ENCODE assay signal across 19 cellular contexts in the genomic region with DNA sequence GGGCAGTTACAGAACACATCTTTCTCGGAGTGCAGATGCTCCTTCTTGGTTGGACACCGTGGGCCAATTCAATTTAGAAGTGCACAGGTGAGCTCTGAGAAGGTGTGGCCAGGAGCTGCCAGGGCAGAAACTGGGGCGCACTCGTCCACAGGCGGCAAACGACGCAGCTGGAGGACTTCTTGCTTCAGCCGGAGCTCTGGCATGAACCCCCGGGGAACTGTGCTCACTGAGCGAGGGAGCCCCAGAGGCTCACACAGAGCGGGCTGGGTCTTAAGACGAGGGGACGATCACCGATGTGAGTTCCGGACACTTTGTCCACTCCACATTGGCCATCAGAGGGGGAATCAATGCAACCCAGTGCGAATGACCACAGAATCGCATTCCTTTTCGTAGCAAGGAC.
A peak's percentile ranks its signal among the peaks of the same experiment; 100 is the strongest.
DNase-seq lines count a peak whose midpoint lies in the region; ATAC-seq, FAIRE-seq and TF ChIP-seq lines count a peak whose summit lies in the region.
"Had no signal": no experiment of that assay in that cellular context is flagged by ENCODE, and none has a peak within 500 bp of the region (broad histone marks: within the 10 kb centered on the region; RNA-seq: fewer than 3 reads in every experiment).

No MANE protein-coding gene starts in this region.

- no peak overlapping the region for H2BK120ac ChIP-seq in H1 (replicated peaks; ENCODE audit: low read depth, low read length)

- H3K14ac ChIP-seq in H1 (ENCODE audit: insufficient read length): no peak overlapping the region

- no peak for TF ChIP-seq RAD21 in H1 (IDR thresholded peaks at IDR 0.05 in 1 of 2, conservative IDR thresholded peaks at IDR 0.05 in 1 of 2; ENCODE audit: low read depth in 2 of 2, low read length in 2 of 2)

- no peak for TF ChIP-seq EP300 in H1 (IDR thresholded peaks at IDR 0.05; ENCODE audit: borderline replicate concordance in 1 of 2, low read depth in 2 of 2, low read length in 2 of 2)

- H2BK12ac ChIP-seq in H1 (ENCODE audit: low read depth, low read length): no peak overlapping the region

- intact Hi-C loops in aorta (cut with DNase I): no loop called here

- no peaks in the 10 kb centered on the region for H3K79me2 ChIP-seq in H1 (ENCODE audit: control insufficient read depth in 1 of 2, insufficient read depth in 2 of 2, low read length in 2 of 2)

- TF ChIP-seq CTCF in H1 (IDR thresholded peaks at IDR 0.05; ENCODE audit: control extremely low read depth in 1 of 3, insufficient read depth in 1 of 3, low read depth in 1 of 3, low read length in 3 of 3) (no peak), nephron progenitor cell (IDR thresholded peaks at IDR 0.05) (no peak)

- peak overlapping the region; percentile 59 for H3K27ac Mint-ChIP-seq in nephron progenitor cell
- H3K27ac Mint-ChIP-seq: GM23338, HFFc6 had no signal

- 93% methylated on average over 16 of the region's 18 CpGs; no CpG with 5 or more reads in 1 of the 2 experiments for WGBS in H1 (ENCODE audit: extremely low coverage in 1 of 2, insufficient coverage in 1 of 2, insufficient read length in 1 of 2, insufficient replicate concordance in 2 of 2, low coverage in 1 of 2, low lambda C conversion rate in 2 of 2, missing lambda C conversion rate in 1 of 2), 2 experiments
- WGBS in aorta, 2 donors: 91 to 93% methylated on average over 18 of the region's 18 CpGs

- TF ChIP-seq POLR2A in H1 (IDR thresholded peaks at IDR 0.05; ENCODE audit: control extremely low read depth in 1 of 2, low read depth in 2 of 2, low read length in 2 of 2): no peak

- POLR2A ChIA-PET in H1 (lab: Charles Lee; ENCODE audit: partially characterized antibody): no interaction called here

- H3K36me3 Mint-ChIP-seq in nephron progenitor cell (ENCODE audit: low read depth): peaks cover 44% of the 10 kb centered on the region

- peak overlapping the region; percentile 6; the same call in 1 of the 2 replicates for H4K8ac ChIP-seq in H1 (ENCODE audit: extremely low read depth, insufficient read depth, low read length)

- no peak overlapping the region for H2BK15ac ChIP-seq in H1 (ENCODE audit: low read length)

- ATAC-seq in aorta (ENCODE audit: low FRiP score) (peak; percentile 12), HG02642 (IDR thresholded peaks at IDR 0.05; ENCODE audit: poor library complexity, unreplicated experiment) (no peak)
- ATAC-seq: GM23338 had no signal

- no peaks in the 10 kb centered on the region for H3K36me3 ChIP-seq in H1 (ENCODE audit: control insufficient read depth in 2 of 4, insufficient read depth in 4 of 4, low read length in 3 of 4)
- peaks cover 0 to 6% of the 10 kb centered on the region in 2 donors for H3K36me3 ChIP-seq in aorta (ENCODE audit: control insufficient read depth in 1 of 2, insufficient read depth in 2 of 2, low read length in 1 of 2)
- H3K36me3 ChIP-seq: HAP-1 had no signal

- no peak overlapping the region for H3K18ac ChIP-seq in H1 (ENCODE audit: extremely low read depth, low read length)

- H4K91ac ChIP-seq in H1 (replicated peaks; ENCODE audit: insufficient read length, low read length): no peak overlapping the region

- no peak overlapping the region for H2AFZ ChIP-seq in H1 (ENCODE audit: low read length)
- H2AFZ ChIP-seq: GM23338 had no signal

- H2BK5ac ChIP-seq in H1 (ENCODE audit: low read depth, low read length): no peak overlapping the region

- CTCF ChIA-PET in H1 (lab: Charles Lee; ENCODE audit: partially characterized antibody): interaction anchor here (2.0 to 2.5 kb wide), 2 partner anchors 45 to 513 kb away, joined by 5 to 9 read pairs; no protein-coding TSS in a partner anchor

- DNase-seq in H1 (ENCODE audit: low read depth in 1 of 2, low spot score in 2 of 2) (no peak), nephron progenitor cell (no peak), aorta (no peak), NCI-H524 treated with DMSO at 0.1 percent for 48 hours (lab: John Stamatoyannopoulos, UW) (no peak), frontal cortex (ENCODE audit: low spot score in 2 of 2) (no peak)
- DNase-seq: C1 segment of cervical spinal cord; Calu3; CD4-positive, alpha-beta memory T cell; COR-L47; DMS53; DMS79 treated with DMSO at 0.1 percent for 48 hours; GF-D8; HFFc6 had no signal

- H3K79me1 ChIP-seq in H1 (ENCODE audit: low read depth, low read length): no peaks in the 10 kb centered on the region

- H3K23ac ChIP-seq in H1 (ENCODE audit: insufficient read length): no peak overlapping the region

- peaks cover 2% of the 10 kb centered on the region for H3K27me3 Mint-ChIP-seq in nephron progenitor cell (ENCODE audit: low read depth, poor library complexity)
- H3K27me3 Mint-ChIP-seq: CD4-positive, alpha-beta memory T cell had no signal

- H3K23me2 ChIP-seq in H1 (ENCODE audit: low read depth, low read length): no peaks in the 10 kb centered on the region

- H3K9me3 ChIP-seq in H1 (ENCODE audit: insufficient read depth in 2 of 2, low read depth in 1 of 2, low read length in 1 of 2) (no peaks in the 10 kb centered on the region), aorta (ENCODE audit: control insufficient read depth, low read length) (no peaks in the 10 kb centered on the region)
- H3K9me3 ChIP-seq: HAP-1 had no signal

- no peak overlapping the region for H3K56ac ChIP-seq in H1 (replicated peaks; ENCODE audit: insufficient read length, low read depth, low read length)

- H3K4me3 ChIP-seq in H1 (ENCODE audit: extremely low read depth in 1 of 4, insufficient read depth in 2 of 4, low read depth in 3 of 4, low read length in 4 of 4) (no peak overlapping the region), aorta (ENCODE audit: low read length in 2 of 2) (no peak overlapping the region)
- H3K4me3 ChIP-seq: GM23338, HAP-1 had no signal

- no peak overlapping the region for H4K5ac ChIP-seq in H1 (ENCODE audit: insufficient read length, low read depth, low read length)

- no peak overlapping the region for H2AK5ac ChIP-seq in H1 (ENCODE audit: low read depth, low read length)

- H2BK20ac ChIP-seq in H1 (ENCODE audit: low read length): no peak overlapping the region

- H3K4ac ChIP-seq in H1 (replicated peaks; ENCODE audit: insufficient read length, low read depth, low read length): no peak overlapping the region

- peaks cover 14% of the 10 kb centered on the region for H3K4me1 Mint-ChIP-seq in nephron progenitor cell
- H3K4me1 Mint-ChIP-seq: GM23338 had no signal

- no peaks in the 10 kb centered on the region for H4K20me1 ChIP-seq in H1 (replicated peaks in 1 of 2; ENCODE audit: control insufficient read depth in 1 of 2, insufficient read depth in 2 of 2, low read length in 2 of 2)

- H3K9ac ChIP-seq in H1 (replicated peaks in 1 of 4; ENCODE audit: extremely low read depth in 1 of 4, low read depth in 3 of 4, low read length in 3 of 4): no peak overlapping the region

- FAIRE-seq in H1 (lab: Jason Lieb, UNC): no peak
- no peak for FAIRE-seq in frontal cortex (lab: Jason Lieb, UNC)
- FAIRE-seq: GM12891, GM18507, H54 had no signal

- H3K4me2 ChIP-seq in H1 (ENCODE audit: insufficient read depth in 1 of 2, low read depth in 2 of 2, low read length in 2 of 2): no peak overlapping the region
- H3K4me2 ChIP-seq: GM23338 had no signal

- H3K27ac ChIP-seq in H1 (ENCODE audit: low read depth, low read length) (no peak overlapping the region), aorta (ENCODE audit: low read depth in 1 of 2, low read length in 2 of 2) (no peak overlapping the region)

- H3K4me1 ChIP-seq in H1 (replicated peaks in 1 of 4; ENCODE audit: control insufficient read depth in 3 of 4, insufficient read depth in 4 of 4, low read length in 3 of 4): no peaks in the 10 kb centered on the region
- H3K4me1 ChIP-seq in aorta (ENCODE audit: control insufficient read depth in 1 of 2, insufficient read depth in 2 of 2, low read length in 2 of 2): no peaks in the 10 kb centered on the region
- H3K4me1 ChIP-seq: HAP-1 had no signal

- H3K4me3 Mint-ChIP-seq in nephron progenitor cell: no peak overlapping the region
- H3K4me3 Mint-ChIP-seq: CD4-positive, alpha-beta memory T cell; GM23338; HFFc6 had no signal

- no peaks in the 10 kb centered on the region for H3K9me3 Mint-ChIP-seq in nephron progenitor cell
- H3K9me3 Mint-ChIP-seq: CD4-positive, alpha-beta memory T cell; GM23338; HFFc6 had no signal

- H3K27me3 ChIP-seq in H1 (replicated peaks in 1 of 4; ENCODE audit: control insufficient read depth in 3 of 4, extremely low read depth in 1 of 4, insufficient read depth in 3 of 4, low read length in 3 of 4) (no peaks in the 10 kb centered on the region; a peak in 1 of 7 replicates), aorta (ENCODE audit: control insufficient read depth in 1 of 2, insufficient read depth in 2 of 2, low read length in 1 of 2) (no peaks in the 10 kb centered on the region)

TF ChIP-seq in H1, 55 proteins besides CTCF, POLR2A, EP300 and RAD21:
- TF ChIP-seq PHF8 (conservative IDR thresholded peaks at IDR 0.05; ENCODE audit: low read depth, low read length) (no peak), BCL11A (IDR thresholded peaks at IDR 0.05; ENCODE audit: low read depth in 2 of 2, low read length in 2 of 2) (no peak), TCF12 (IDR thresholded peaks at IDR 0.05; ENCODE audit: low read depth, low read length) (no peak), HDAC2 (IDR thresholded peaks at IDR 0.05; ENCODE audit: borderline replicate concordance in 1 of 2, low read depth in 2 of 2, low read length in 2 of 2) (no peak), GABPA (IDR thresholded peaks at IDR 0.05; ENCODE audit: borderline replicate concordance, insufficient read depth, low read length) (no peak), RNF2 (IDR thresholded peaks at IDR 0.05; ENCODE audit: borderline replicate concordance, low read depth, low read length, missing control alignments, poor library complexity, severe bottlenecking) (no peak), SP2 (IDR thresholded peaks at IDR 0.05; ENCODE audit: low read length) (no peak)
- TF ChIP-seq, protein P1, sequence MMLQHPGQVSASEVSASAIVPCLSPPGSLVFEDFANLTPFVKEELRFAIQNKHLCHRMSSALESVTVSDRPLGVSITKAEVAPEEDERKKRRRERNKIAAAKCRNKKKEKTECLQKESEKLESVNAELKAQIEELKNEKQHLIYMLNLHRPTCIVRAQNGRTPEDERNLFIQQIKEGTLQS (IDR thresholded peaks at IDR 0.05; ENCODE audit: insufficient read depth, low read depth, low read length): no peak
